27 cellular contexts compared by ENCODE assay signal in the genomic region with DNA sequence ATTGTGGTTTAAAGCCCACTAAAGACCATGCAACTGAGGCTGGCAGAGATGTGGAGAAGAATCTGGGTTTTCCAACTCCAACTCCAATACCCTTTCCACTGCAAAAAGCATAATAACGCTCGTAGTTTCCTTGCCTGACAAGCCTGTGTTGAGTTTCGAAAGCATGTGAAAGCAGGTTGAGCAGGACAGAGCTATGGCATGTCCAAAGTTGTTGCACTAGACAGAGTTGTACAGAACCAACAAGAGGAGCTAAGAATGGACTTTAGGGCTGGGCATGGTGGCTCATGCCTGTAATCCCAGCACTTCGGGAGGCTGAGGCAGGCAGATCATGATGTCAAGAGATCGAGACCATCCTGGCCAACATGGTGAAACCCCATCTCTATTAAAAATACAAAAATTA.
"Had no signal": no experiment of that assay in that cellular context is flagged by ENCODE, and none has a peak within 500 bp of the region (broad histone marks: within the 10 kb centered on the region; RNA-seq: fewer than 3 reads in every experiment).

No MANE protein-coding gene starts in this region.

- H3K27me3 ChIP-seq: stomach, suprapubic skin, testis, thyroid gland, tibial artery, tibial nerve, transverse colon, upper lobe of left lung, upper lobe of right lung, uterus, vagina had no signal

- H3K36me3 ChIP-seq: stomach, suprapubic skin, thoracic aorta, thyroid gland, tibial artery, tibial nerve, transverse colon, upper lobe of left lung, upper lobe of right lung, uterus, vagina had no signal

- H3K27ac ChIP-seq: stomach, testis, thoracic aorta, thyroid gland, tibial artery, tibial nerve, transverse colon, upper lobe of left lung, upper lobe of right lung, uterus, vagina had no signal

- FAIRE-seq: urothelium cell line had no signal

- H3K4me1 ChIP-seq: testis, thyroid gland, tibial artery, tibial nerve, uterus, vagina had no signal

- ATAC-seq: stimulated activated effector memory CD8-positive, alpha-beta T cell treated with anti-CD3 and anti-CD28 coated beads, Interleukin-12 subunit alpha, Interleukin-12 subunit beta, amount 100 ng/mL, for 72 hours; stimulated activated memory B cell treated with anti-CD40 and anti-IgM and Interleukin-4, amounts not matched to agents 10 μg/mL and 1 μg/mL and 100 μg/mL, for 72 hours; stimulated activated naive B cell treated with anti-CD40 and anti-IgM and Interleukin-4, amounts not matched to agents 10 μg/mL and 1 μg/mL and 100 μg/mL, for 72 hours; stimulated activated naive CD8-positive, alpha-beta T cell treated with anti-CD3 and anti-CD28 coated beads, Interleukin-15, amount 100 ng/mL, for 72 hours; stimulated activated naive CD8-positive, alpha-beta T cell treated with anti-CD3 and anti-CD28 coated beads, Interleukin-15, Interleukin-2, amounts not matched to agents 100 U/mL and 50 U/mL, for 24 hours; upper lobe of right lung had no signal

- H3K4me3 ChIP-seq: stomach, suprapubic skin, testis, thoracic aorta, thyroid gland, tibial artery, tibial nerve, transverse colon, upper lobe of left lung, upper lobe of right lung, uterus, vagina had no signal

- DNase-seq: stimulated activated CD4-positive, alpha-beta T cell treated with anti-CD3 and anti-CD28 coated beads, Interleukin-2, amount 100 ng/mL, for 48 hours; stimulated activated CD4-positive, alpha-beta T cell treated with anti-CD3 and anti-CD28 coated beads, Interleukin-4, amount 100 ng/mL, for 1 hour; stimulated activated CD4-positive, alpha-beta T cell treated with anti-CD3 and anti-CD28 coated beads, Interleukin-4, amount 100 ng/mL, for 24 hours; stimulated activated CD4-positive, alpha-beta T cell treated with anti-CD3 and anti-CD28 coated beads, Interleukin-4, amount 100 ng/mL, for 4 hours; stimulated activated CD8-positive, alpha-beta memory T cell treated with anti-CD3 and anti-CD28 coated beads, Interleukin-4, amount 100 ng/mL, for 48 hours; stimulated activated naive B cell treated with anti-CD40 and anti-IgM and Interleukin-4, amounts not matched to agents 10 μg/mL and 1 μg/mL and 100 μg/mL, for 72 hours; stimulated activated naive CD4-positive, alpha-beta T cell; stimulated activated naive CD4-positive, alpha-beta T cell treated with Interleukin-2 at 50 U/mL for 16 hours; stimulated activated naive CD8-positive, alpha-beta T cell treated with anti-CD3 and anti-CD28 coated beads, Interleukin-15, amount 100 ng/mL, for 72 hours; stimulated activated naive CD8-positive, alpha-beta T cell treated with anti-CD3 and anti-CD28 coated beads, Interleukin-15, Interleukin-2, amounts not matched to agents 100 U/mL and 50 U/mL, for 24 hours; stomach; substantia nigra; testis; thyroid gland; tibial artery; transverse colon; trophoblast cell; upper lobe of left lung; upper lobe of right lung; uterus had no signal

- H3K9me3 ChIP-seq: stomach, suprapubic skin, testis, thoracic aorta, thyroid gland, tibial artery, tibial nerve, transverse colon, upper lobe of left lung, upper lobe of right lung, uterus, vagina had no signal
